8 cellular contexts compared by ENCODE assay signal in the genomic region with DNA sequence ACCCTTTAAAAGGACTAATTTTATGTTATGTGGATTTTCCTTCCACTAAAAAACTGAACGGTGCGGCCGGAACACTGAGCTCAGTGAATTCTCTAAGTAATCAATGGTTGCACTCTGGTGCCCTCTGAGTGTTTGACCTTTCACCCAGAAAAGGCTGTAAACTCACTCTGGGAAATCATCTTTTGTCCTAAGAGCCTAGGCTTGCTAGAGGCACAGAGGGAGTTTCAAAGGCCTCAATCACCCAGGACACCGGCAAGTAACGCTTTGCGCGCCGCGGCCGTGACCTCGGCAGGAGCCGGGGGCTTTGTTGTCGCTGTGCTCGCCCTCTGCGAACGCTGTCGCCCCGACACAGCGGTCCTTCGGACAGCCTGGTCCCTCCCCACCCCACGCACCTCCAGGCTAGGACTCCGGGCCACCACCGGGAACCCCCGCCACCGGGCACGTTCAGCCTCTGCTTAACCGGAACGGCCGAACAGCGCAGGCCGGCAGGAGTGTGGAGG. TPM values are rescaled to one million over a fixed set of nuclear protein-coding genes. Genes with fewer than 3 reads are reported as not detected.
DNase-seq lines count a peak whose midpoint lies in the region; ATAC-seq, FAIRE-seq and TF ChIP-seq lines count a peak whose summit lies in the region.

No MANE protein-coding gene starts in this region.

- H3K36me3 ChIP-seq in KMS-11 (ENCODE audit: insufficient read depth) (no peaks in the 10 kb centered on the region), GM12878 (ENCODE audit: control insufficient read depth in 2 of 2, insufficient read depth in 2 of 2, low read length in 1 of 2) (peaks cover 0 to 5% of the 10 kb centered on the region in 2 experiments; a peak in 1 of 4 replicates)

- H4K20me1 ChIP-seq in KMS-11 (ENCODE audit: insufficient read depth) (no peaks in the 10 kb centered on the region), GM12878 (ENCODE audit: control insufficient read depth, insufficient read depth) (no peaks in the 10 kb centered on the region)

- H3K27me3 Mint-ChIP-seq in type B pancreatic cell, result no peaks in the 10 kb centered on the region

- H3K4me2 ChIP-seq in KMS-11 (peak overlapping the region; percentile 65), GM12878 (ENCODE audit: control insufficient read depth, insufficient read depth) (peak overlapping the region; percentile 83)

- H3K9ac ChIP-seq in KMS-11 (peak overlapping the region; percentile 90), GM12878 (ENCODE audit: control insufficient read depth, insufficient read depth, low read length) (peak overlapping the region; percentile 86)

- SMC1A ChIA-PET in GM12878 (lab: Charles Lee; ENCODE audit: uncharacterized antibody, unreplicated experiment), result interaction anchor here (1.0 to 1.3 kb wide), 3 partner anchors 34 to 69 kb away, joined by 3 to 5 read pairs (median 3); no protein-coding TSS in a partner anchor

- POLR2A ChIA-PET in GM12878 (lab: Charles Lee), result interaction anchor here (0.5 to 1.3 kb wide), 4 partner anchors 19 to 270 kb away, joined by 3 to 7 read pairs (median 4); no protein-coding TSS in a partner anchor

- peak overlapping the region; percentile 95 for H3K4me3 Mint-ChIP-seq in type B pancreatic cell

- H3K9me3 ChIP-seq in GM12878 (replicated peaks; ENCODE audit: control insufficient read depth, insufficient read depth, low read length), result no peaks in the 10 kb centered on the region

- no peak for TF ChIP-seq EP300 in GM12878 (IDR thresholded peaks at IDR 0.05; ENCODE audit: borderline replicate concordance in 1 of 2, control insufficient read depth in 1 of 2, low read depth in 2 of 2, low read length in 2 of 2)

- TF ChIP-seq POLR2A in GM12878 (IDR thresholded peaks at IDR 0.05; ENCODE audit: low read depth, low read length), result no peak
- no peak for TF ChIP-seq POLR2A in lower leg skin (IDR thresholded peaks at IDR 0.05)

- no peak for FAIRE-seq in GM12878 (lab: Jason Lieb, UNC)

- TF ChIP-seq RAD21 in GM12878 (IDR thresholded peaks at IDR 0.05; ENCODE audit: insufficient read depth, low read depth, low read length), result no peak

- H3K4me1 ChIP-seq in KMS-11 (ENCODE audit: low read depth, poor library complexity, severe bottlenecking) (peaks cover 52% of the 10 kb centered on the region), GM12878 (ENCODE audit: control insufficient read depth, insufficient read depth, low read length) (peaks cover 5% of the 10 kb centered on the region; the same call in 1 of the 2 replicates)

- H3K27me3 ChIP-seq in KMS-11 (ENCODE audit: insufficient read depth, low read depth) (no peaks in the 10 kb centered on the region), GM12878 (replicated peaks in 1 of 2; ENCODE audit: control insufficient read depth in 2 of 2, insufficient read depth in 2 of 2, low read length in 1 of 2) (no peaks in the 10 kb centered on the region)

- H3K4me1 Mint-ChIP-seq in type B pancreatic cell (ENCODE audit: unreplicated experiment), result peaks cover 36% of the 10 kb centered on the region

- peak overlapping the region; percentile 91 for H3K27ac Mint-ChIP-seq in type B pancreatic cell

- DNase-seq in GF-D8 (lab: John Stamatoyannopoulos, UW) (peak; percentile 23), GM12878 (ENCODE audit: low read depth, low spot score) (peak; percentile 5), lower leg skin (ENCODE audit: low spot score in 2 of 2) (no peak), type B pancreatic cell (ENCODE audit: extremely low spot score, unreplicated experiment) (no peak), superior temporal gyrus (ENCODE audit: extremely low spot score) (no peak), amniotic stem cell (lab: John Stamatoyannopoulos, UW) (no peak)

- in situ Hi-C loops in GM12878 (cut with MboI), result loop anchor here (25.0 kb wide), 1 partner anchor 469 kb away; no protein-coding TSS in a partner anchor

- under 1% methylated on average over 29 of the region's 31 CpGs for WGBS in GM12878 (ENCODE audit: insufficient coverage, insufficient replicate concordance, low lambda C conversion rate, missing lambda C conversion rate)
- 0 to 1% methylated on average over 5 to 20 of the region's 31 CpGs for WGBS in lower leg skin, 2 donors

- H2AFZ ChIP-seq in KMS-11 (ENCODE audit: low read depth), result peak overlapping the region; percentile 67
- H2AFZ ChIP-seq in GM12878 (ENCODE audit: control insufficient read depth, low read depth, low read length), result peak overlapping the region; percentile 92

- TF ChIP-seq CTCF in KMS-11 (conservative IDR thresholded peaks at IDR 0.05; ENCODE audit: low read depth, low read length) (no peak), GM12878 (IDR thresholded peaks at IDR 0.05 in 2 of 3, conservative IDR thresholded peaks at IDR 0.05 in 1 of 3; ENCODE audit: control insufficient read depth in 2 of 3, extremely low read depth in 1 of 3, insufficient read depth in 1 of 3, low read depth in 3 of 3, low read length in 3 of 3) (no peak), lower leg skin (IDR thresholded peaks at IDR 0.05) (no peak), type B pancreatic cell (conservative IDR thresholded peaks at IDR 0.05) (no peak)

- CTCF ChIA-PET in GM12878 (lab: Yijun Ruan, JAX), result no interaction called here

- ATAC-seq in GM21526 (IDR thresholded peaks at IDR 0.05; ENCODE audit: low FRiP score, unreplicated experiment) (peak; percentile 2), GM12878 (no peak; the same call in 2 of the 3 replicates)

- no TSS peak for BruUV-seq in GM12878 (replicated peaks; lab: Mats Ljungman, UMichigan)

- H3K27ac ChIP-seq in KMS-11 (peak overlapping the region; percentile 92), GM12878 (ENCODE audit: control insufficient read depth, insufficient read depth) (peak overlapping the region; percentile 74)

- RAD21 ChIA-PET in GM12878 (lab: Charles Lee; ENCODE audit: unreplicated experiment), result no interaction called here

- peaks cover 11% of the 10 kb centered on the region for H3K36me3 Mint-ChIP-seq in type B pancreatic cell

- H3K79me2 ChIP-seq in KMS-11 (ENCODE audit: insufficient read depth, low read depth), result peaks cover 47% of the 10 kb centered on the region
- H3K79me2 ChIP-seq in GM12878 (ENCODE audit: control insufficient read depth, insufficient read depth, low read length), result peaks cover 23% of the 10 kb centered on the region

- H3K4me3 ChIP-seq in KMS-11 (IDR thresholded peaks at IDR 0.05; ENCODE audit: insufficient read depth, low read depth, low read length), result peak overlapping the region; percentile 11
- peak overlapping the region; percentile 83 for H3K4me3 ChIP-seq in GM12878
- peak overlapping the region; percentile 87 for H3K4me3 ChIP-seq in lower leg skin (ENCODE audit: low read depth, poor library complexity, severe bottlenecking)

- intact Hi-C loops in GM12878 (cut with micrococcal nuclease; ENCODE audit: unreplicated experiment), result loop anchor here (2.0 kb wide), 1 partner anchor 69 kb away; no protein-coding TSS in a partner anchor
- intact Hi-C loops in lower leg skin (cut with DNase I; ENCODE audit: low total_unique reads), result no loop called here

- no peaks in the 10 kb centered on the region for H3K9me3 Mint-ChIP-seq in type B pancreatic cell

TF ChIP-seq in GM12878, 131 proteins besides CTCF, POLR2A, EP300 and RAD21 (continues in another document):
- TF ChIP-seq ETV6 (conservative IDR thresholded peaks at IDR 0.05 in 1 of 2, IDR thresholded peaks at IDR 0.05 in 1 of 2; ENCODE audit: borderline replicate concordance in 1 of 2, low read depth in 1 of 2) (no peak), FOXM1 (IDR thresholded peaks at IDR 0.05; ENCODE audit: low read depth, low read length) (no peak), NR2F1 (conservative IDR thresholded peaks at IDR 0.05) (peak; percentile 79)

RNA-seq across cellular contexts. Expression of a gene that starts 0.7 kb away (rescaled TPM):
- total RNA-seq in GM12878 (2013; cell fraction: nucleolus; rRNA removed), result 16.2 and 16.5 TPM in 2 replicates
- total RNA-seq in GM12878 (2014; rRNA removed) (23.8 and 25.4 TPM in 2 replicates), GM12878 (2014; rRNA removed; fragmentation: Illumina TruSeq; extraction: Trizol) (24.5 and 25.4 TPM in 2 replicates), GM12878 (2021) (14.7 and 16.9 TPM in 2 replicates), lower leg skin (10 to 100 TPM; 24.1 to 36.1 (median 27.6) TPM), type B pancreatic cell (ENCODE audit: low replicate concordance) (33.2 and 36.8 TPM in 2 replicates)
- polyA plus RNA-seq in GM12878 (2011; ENCODE audit: low read depth), result 9.7 TPM
- polyA plus RNA-seq in GM12878 (2011; rRNA removed) (25.6 and 35.4 TPM in 2 replicates), GM12878 (2014; fragmentation: Illumina TruSeq; extraction: Trizol) (25.4 and 29.3 TPM in 2 replicates), GM12878 (2014; fragmentation: Nextera tagmentation; extraction: Ambion mirVana) (10 to 100 TPM in 1 of 2 experiments, 1 to 10 TPM in 1; 8.9 to 10.9 TPM), GM12878 (2014; rRNA removed) (17.6 and 21.3 TPM in 2 replicates), GM12878 (2016; fragmentation: Nextera tagmentation; extraction: Ambion mirVana) (10 to 100 TPM; 32.9 to 36.0 TPM)
- polyA plus RNA-seq in GM12878 (2011; cell fraction: cytosol; rRNA removed), result 9.1 and 9.5 TPM in 2 replicates
- polyA plus RNA-seq in GM12878 (2011; cell fraction: nucleus; rRNA removed), result 6.2 and 6.5 TPM in 2 replicates
- polyA plus RNA-seq in GM12878 (2012), result 18.0 and 19.4 TPM in 2 replicates
- 10.3 and 10.4 TPM in 2 replicates for polyA minus RNA-seq in GM12878 (2011; rRNA and poly(A)+ RNA removed)
- polyA minus RNA-seq in GM12878 (2011; cell fraction: cytosol; rRNA and poly(A)+ RNA removed), result 3.2 and 3.6 TPM in 2 replicates
- polyA minus RNA-seq in GM12878 (2011; cell fraction: nucleus; rRNA and poly(A)+ RNA removed), result 4.1 and 9.4 TPM in 2 replicates

RNA-seq across cellular contexts. Expression of a gene that starts 22.2 kb away (rescaled TPM):
- 3.1 and 3.4 TPM in 2 replicates for total RNA-seq in GM12878 (2013; cell fraction: nucleolus; rRNA removed)
- 0.06 TPM in 1 of 2 replicates, not detected in the other for total RNA-seq in GM12878 (2014; rRNA removed)
- 0.18 and 0.22 TPM in 2 replicates for total RNA-seq in GM12878 (2014; rRNA removed; fragmentation: Illumina TruSeq; extraction: Trizol)
- 0.18 TPM in 1 of 2 replicates, not detected in the other for total RNA-seq in GM12878 (2021)
- polyA plus RNA-seq in GM12878 (2011; ENCODE audit: low read depth), result not detected
- polyA plus RNA-seq in GM12878 (2011; rRNA removed), result 0.08 and 0.26 TPM in 2 replicates
- polyA plus RNA-seq in GM12878 (2011; cell fraction: cytosol; rRNA removed), result 0.03 and 0.04 TPM in 2 replicates
- 0.13 and 0.28 TPM in 2 replicates for polyA plus RNA-seq in GM12878 (2011; cell fraction: nucleus; rRNA removed)
- 0.26 TPM in 1 of 2 replicates, not detected in the other for polyA plus RNA-seq in GM12878 (2012)
- polyA plus RNA-seq in GM12878 (2014; fragmentation: Illumina TruSeq; extraction: Trizol), result 0.03 and 0.33 TPM in 2 replicates
- polyA plus RNA-seq in GM12878 (2014; fragmentation: Nextera tagmentation; extraction: Ambion mirVana), result under 1 TPM; 0.09 to 0.23 TPM
- polyA plus RNA-seq in GM12878 (2014; rRNA removed), result not detected in 2 replicates
- 1 to 10 TPM in 1 of 2 experiments, under 1 TPM in 1; 0.43 to 1.2 TPM for polyA plus RNA-seq in GM12878 (2016; fragmentation: Nextera tagmentation; extraction: Ambion mirVana)
- 0.77 and 1.3 TPM in 2 replicates for polyA minus RNA-seq in GM12878 (2011; rRNA and poly(A)+ RNA removed)
- polyA minus RNA-seq in GM12878 (2011; cell fraction: cytosol; rRNA and poly(A)+ RNA removed), result not detected in 2 replicates
- polyA minus RNA-seq in GM12878 (2011; cell fraction: nucleus; rRNA and poly(A)+ RNA removed), result 0.60 and 1.4 TPM in 2 replicates
- total RNA-seq in lower leg skin, result under 1 TPM in 2 of 4 donors, not detected in 2; 0.16 to 0.63 TPM
- 1.1 TPM in 1 of 2 replicates, not detected in the other for total RNA-seq in type B pancreatic cell (ENCODE audit: low replicate concordance)

Comparison
In these comparisons a context has a peak if more than half of its experiments do, and no peak if none do; other contexts are left out.
1. DNase-seq: peak in GF-D8 (single experiment) and GM12878 (single experiment); none in lower leg skin (0 of 2), type B pancreatic cell (single experiment), superior temporal gyrus (single experiment) and amniotic stem cell (single experiment).
2. H3K4me3 ChIP-seq: peak in every context shown above with its lines; median percentile 87 in lower leg skin; 83 in GM12878; 11 in KMS-11.